Comparison of ENCODE assay signal across 19 cellular contexts in genomic region chr3:196458063-196458462, GRCh38. TPM values are rescaled to one million over a fixed set of nuclear protein-coding genes. Genes with fewer than 3 reads are reported as not detected.
DNase-seq lines count a peak whose midpoint lies in the region; ATAC-seq and TF ChIP-seq lines count a peak whose summit lies in the region.
"Had no signal": no experiment of that assay in that cellular context is flagged by ENCODE, and none has a peak within 500 bp of the region (broad histone marks: within the 10 kb centered on the region; RNA-seq: fewer than 3 reads in every experiment).

No MANE protein-coding gene starts in this region.

- TF ChIP-seq EP300 in tibial nerve (IDR thresholded peaks at IDR 0.05), result no peak

- H3K9me3 ChIP-seq in ascending aorta, result no peaks in the 10 kb centered on the region
- no peaks in the 10 kb centered on the region for H3K9me3 ChIP-seq in tibial nerve
- H3K9me3 ChIP-seq: BLaER1 treated with 17β-estradiol and CSF1 and Interleukin-3, amounts not matched to agents 10 nM and 100 nM; SJCRH30 had no signal

- H3K4me1 ChIP-seq in ascending aorta, result no peaks in the 10 kb centered on the region
- H3K4me1 ChIP-seq in tibial nerve, result no peaks in the 10 kb centered on the region
- H3K4me1 ChIP-seq: SJCRH30 had no signal

- TF ChIP-seq POLR2A in tibial nerve (IDR thresholded peaks at IDR 0.05), result no peak

- peak in 2 of 3 donors; percentile 41 to 61 for ATAC-seq in natural killer cell
- ATAC-seq in natural killer cell treated with Interleukin-12 subunit alpha and Interleukin-12 subunit beta and Interleukin-15 and Interleukin-18, amount 100 ng/mL, for 72 hours, result no peak

- H3K27ac ChIP-seq in ascending aorta, result no peak overlapping the region
- H3K27ac ChIP-seq in tibial nerve, result no peak overlapping the region
- H3K27ac ChIP-seq: BLaER1 treated with 17β-estradiol and CSF1 and Interleukin-3, amounts not matched to agents 10 nM and 100 nM; SJCRH30 had no signal

- no peaks in the 10 kb centered on the region for H3K9me3 Mint-ChIP-seq in natural killer cell
- H3K9me3 Mint-ChIP-seq in natural killer cell treated with Interleukin-12 subunit alpha and Interleukin-12 subunit beta and Interleukin-15 and Interleukin-18, amount 100 ng/mL, for 72 hours, result no peaks in the 10 kb centered on the region
- H3K9me3 Mint-ChIP-seq: H9 had no signal

- 71 to 79% methylated on average over 4 of the region's 4 CpGs for WGBS in tibial nerve, 2 donors

- H3K27me3 Mint-ChIP-seq in natural killer cell (ENCODE audit: low read depth in 2 of 2), result no peaks in the 10 kb centered on the region
- H3K27me3 Mint-ChIP-seq in natural killer cell treated with Interleukin-12 subunit alpha and Interleukin-12 subunit beta and Interleukin-15 and Interleukin-18, amount 100 ng/mL, for 72 hours, result no peaks in the 10 kb centered on the region

- H3K4me3 ChIP-seq in ascending aorta (no peak overlapping the region), tibial nerve (no peak overlapping the region)
- H3K4me3 ChIP-seq: BLaER1 treated with 17β-estradiol and CSF1 and Interleukin-3, amounts not matched to agents 10 nM and 100 nM; SJCRH30 had no signal

- intact Hi-C loops in natural killer cell (cut with micrococcal nuclease) (no loop called here), ascending aorta (cut with DNase I) (no loop called here)

- no peak for TF ChIP-seq CTCF in natural killer cell (IDR thresholded peaks at IDR 0.05)
- no peak for TF ChIP-seq CTCF in ascending aorta (IDR thresholded peaks at IDR 0.05)
- no peak for TF ChIP-seq CTCF in tibial nerve (IDR thresholded peaks at IDR 0.05)

- H3K36me3 ChIP-seq in ascending aorta, result peaks cover 7 to 9% of the 10 kb centered on the region in 2 donors
- H3K36me3 ChIP-seq in tibial nerve, result peaks cover 0 to 43% (median 0%) of the 10 kb centered on the region in 3 donors
- H3K36me3 ChIP-seq: BLaER1 treated with 17β-estradiol and CSF1 and Interleukin-3, amounts not matched to agents 10 nM and 100 nM; SJCRH30 had no signal

- H3K4me3 Mint-ChIP-seq in natural killer cell, result no peak overlapping the region
- no peak overlapping the region for H3K4me3 Mint-ChIP-seq in natural killer cell treated with Interleukin-12 subunit alpha and Interleukin-12 subunit beta and Interleukin-15 and Interleukin-18, amount 100 ng/mL, for 72 hours
- H3K4me3 Mint-ChIP-seq: H9 had no signal

- H3K27ac Mint-ChIP-seq in natural killer cell, result peak overlapping the region; percentile 64 to 81
- H3K27ac Mint-ChIP-seq in natural killer cell treated with Interleukin-12 subunit alpha and Interleukin-12 subunit beta and Interleukin-15 and Interleukin-18, amount 100 ng/mL, for 72 hours, result peak overlapping the region in 1 of 2 donors; percentile 33
- H3K27ac Mint-ChIP-seq: H9 had no signal

- H3K36me3 Mint-ChIP-seq in natural killer cell, result no peaks in the 10 kb centered on the region
- H3K36me3 Mint-ChIP-seq in natural killer cell treated with Interleukin-12 subunit alpha and Interleukin-12 subunit beta and Interleukin-15 and Interleukin-18, amount 100 ng/mL, for 72 hours, result no peaks in the 10 kb centered on the region

- peaks cover 7 to 15% of the 10 kb centered on the region in 2 donors for H3K4me1 Mint-ChIP-seq in natural killer cell
- H3K4me1 Mint-ChIP-seq in natural killer cell treated with Interleukin-12 subunit alpha and Interleukin-12 subunit beta and Interleukin-15 and Interleukin-18, amount 100 ng/mL, for 72 hours (ENCODE audit: low read depth in 2 of 2), result peaks cover 7 to 8% of the 10 kb centered on the region in 2 donors
- H3K4me1 Mint-ChIP-seq: H9 had no signal

- no peaks in the 10 kb centered on the region for H3K27me3 ChIP-seq in ascending aorta
- no peaks in the 10 kb centered on the region for H3K27me3 ChIP-seq in tibial nerve
- H3K27me3 ChIP-seq: BLaER1 treated with 17β-estradiol and CSF1 and Interleukin-3, amounts not matched to agents 10 nM and 100 nM; SJCRH30 had no signal

- DNase-seq in natural killer cell (no peak), NOMO-1 treated with DMSO at 0.1 percent for 48 hours (lab: John Stamatoyannopoulos, UW; ENCODE audit: unreplicated experiment) (peak; percentile 94), amniotic epithelial cell (ENCODE audit: low read depth) (peak; percentile 53), ascending aorta (ENCODE audit: low spot score in 2 of 2) (no peak), NCI-H510A (lab: John Stamatoyannopoulos, UW) (no peak), tibial nerve (ENCODE audit: low spot score in 2 of 2) (no peak), amniotic stem cell (lab: John Stamatoyannopoulos, UW) (no peak)
- no peak for DNase-seq in natural killer cell treated with Interleukin-12 subunit alpha and Interleukin-12 subunit beta and Interleukin-15 and Interleukin-18, amount 100 ng/mL, for 72 hours (ENCODE audit: low spot score)
- DNase-seq: Calu3, H9, NCI-H1436, NCI-H2029, NCI-H2171 treated with DMSO at 0.1 percent for 48 hours, NCI-H510A treated with DMSO at 0.1 percent for 48 hours, SJCRH30 had no signal

RNA-seq across cellular contexts. Expression of gene UBXN7, which starts 25.8 kb away (rescaled TPM):
- total RNA-seq in natural killer cell, result 10 to 100 TPM; 82.0 to 97.2 (median 82.4) TPM
- 10 to 100 TPM; 51.4 to 53.2 TPM for total RNA-seq in natural killer cell treated with Interleukin-12 subunit alpha and Interleukin-12 subunit beta and Interleukin-15 and Interleukin-18, amount 100 ng/mL, for 72 hours
- total RNA-seq in ascending aorta, result 7.2 TPM
- 10 to 100 TPM; 19.0 to 25.2 (median 21.4) TPM for total RNA-seq in tibial nerve

RNA-seq across cellular contexts. Expression of gene RNF168, which starts 45.5 kb away (rescaled TPM):
- total RNA-seq in natural killer cell, result 10 to 100 TPM; 34.5 to 45.0 (median 42.0) TPM
- total RNA-seq in natural killer cell treated with Interleukin-12 subunit alpha and Interleukin-12 subunit beta and Interleukin-15 and Interleukin-18, amount 100 ng/mL, for 72 hours, result 10 to 100 TPM; 22.2 to 29.9 TPM
- total RNA-seq in ascending aorta, result 16.0 TPM
- total RNA-seq in tibial nerve, result 10 to 100 TPM; 23.6 to 26.2 (median 24.9) TPM

RNA-seq across cellular contexts. Expression of gene SMCO1, which starts 57.1 kb away (rescaled TPM):
- total RNA-seq in natural killer cell, result not detected
- not detected for total RNA-seq in natural killer cell treated with Interleukin-12 subunit alpha and Interleukin-12 subunit beta and Interleukin-15 and Interleukin-18, amount 100 ng/mL, for 72 hours
- not detected for total RNA-seq in ascending aorta
- total RNA-seq in tibial nerve, result not detected
- total RNA-seq: Calu3, H9, LHCN-M2, OCI-LY7, RPMI7951, SJCRH30 had no signal

Comparison
In these comparisons a context has a peak if more than half of its experiments do, and no peak if none do; other contexts are left out.
1. ATAC-seq: peak in natural killer cell (2 of 3); none in natural killer cell treated with Interleukin-12 subunit alpha and Interleukin-12 subunit beta and Interleukin-15 and Interleukin-18, amount 100 ng/mL, for 72 hours (0 of 2).
2. DNase-seq: peak in NOMO-1 treated with DMSO at 0.1 percent for 48 hours (single experiment) and amniotic epithelial cell (single experiment); none in natural killer cell (single experiment), natural killer cell treated with Interleukin-12 subunit alpha and Interleukin-12 subunit beta and Interleukin-15 and Interleukin-18, amount 100 ng/mL, for 72 hours (single experiment), ascending aorta (0 of 2), NCI-H510A (single experiment), tibial nerve (0 of 2) and amniotic stem cell (single experiment).